Comparison of ENCODE assay signal across 10 cellular contexts in genomic region chr1:16324456-16324890, GRCh38. TPM values are rescaled to one million over a fixed set of nuclear protein-coding genes. Genes with fewer than 3 reads are reported as not detected.
DNase-seq lines count a peak whose midpoint lies in the region; ATAC-seq and TF ChIP-seq lines count a peak whose summit lies in the region.
"Had no signal": no experiment of that assay in that cellular context is flagged by ENCODE, and none has a peak within 500 bp of the region (broad histone marks: within the 10 kb centered on the region; RNA-seq: fewer than 3 reads in every experiment).

No MANE protein-coding gene starts in this region.

- no peak overlapping the region for H3K4me3 Mint-ChIP-seq in brain
- H3K4me3 Mint-ChIP-seq: activated naive CD8-positive, alpha-beta T cell had no signal

- in situ Hi-C loops in ACHN (cut with HindIII; ENCODE audit: low pct_ligation_motif_present, low pct_unique_long_range_greater_than_20kb, low sequenced_read_pairs): no loop called here

- ATAC-seq in HG03442 (IDR thresholded peaks at IDR 0.05; ENCODE audit: unreplicated experiment) (no peak), GM18520 (IDR thresholded peaks at IDR 0.05; ENCODE audit: unreplicated experiment) (no peak)
- ATAC-seq: left colon had no signal

- H3K36me3 Mint-ChIP-seq in brain: peaks cover 46% of the 10 kb centered on the region

- H3K27ac Mint-ChIP-seq in brain: peak overlapping the region in 4 of 5 experiments; percentile 35 to 84 (median 78)
- H3K27ac Mint-ChIP-seq: activated naive CD8-positive, alpha-beta T cell had no signal

- H3K9me3 Mint-ChIP-seq in brain: peaks cover 0 to 2% (median 0%) of the 10 kb centered on the region in 5 experiments

- no peak for TF ChIP-seq CTCF in brain (conservative IDR thresholded peaks at IDR 0.05)

- DNase-seq in ACHN: peak; percentile 52
- DNase-seq in HS-27A (ENCODE audit: low read depth): peak; percentile 40
- peak; percentile 28 for DNase-seq in kidney glomerular epithelial cell (lab: John Stamatoyannopoulos, UW)
- DNase-seq in central memory CD4-positive, alpha-beta T cell: no peak
- DNase-seq in hippocampal formation (lab: John Stamatoyannopoulos, UW): no peak
- DNase-seq: left colon had no signal

- H3K27me3 Mint-ChIP-seq in brain: no peaks in the 10 kb centered on the region
- H3K27me3 Mint-ChIP-seq: activated naive CD8-positive, alpha-beta T cell had no signal

- H3K4me1 Mint-ChIP-seq in brain: peaks cover 26% of the 10 kb centered on the region

RNA-seq across cellular contexts. Expression of gene FBXO42, which starts 27.8 kb away (rescaled TPM):
- 27.0 TPM for polyA plus RNA-seq in brain (ENCODE audit: insufficient read depth, low read depth, low replicate concordance)

RNA-seq across cellular contexts. Expression of gene SZRD1, which starts 42.6 kb away (rescaled TPM):
- 152 TPM for polyA plus RNA-seq in brain (ENCODE audit: insufficient read depth, low read depth, low replicate concordance)

Comparison
In these comparisons a context has a peak if more than half of its experiments do, and no peak if none do; other contexts are left out.
1. DNase-seq: peak in ACHN (single experiment), HS-27A (single experiment) and kidney glomerular epithelial cell (single experiment); none in central memory CD4-positive, alpha-beta T cell (single experiment) and hippocampal formation (0 of 2).